Comparison of ENCODE assay signal across 25 cellular contexts in genomic region chr1:47824297-47824696, GRCh38.
"Had no signal": no experiment of that assay in that cellular context is flagged by ENCODE, and none has a peak within 500 bp of the region (broad histone marks: within the 10 kb centered on the region; RNA-seq: fewer than 3 reads in every experiment).

No MANE protein-coding gene starts in this region.

- H3K27ac ChIP-seq: heart right ventricle, hepatocyte, left ventricle myocardium inferior, neural progenitor cell, pancreas, prostate gland, skin epidermis, suprapubic skin, thoracic aorta, upper lobe of left lung, vagina had no signal

- H2AFZ ChIP-seq: hepatocyte, neural progenitor cell had no signal

- H3K4me2 ChIP-seq: hepatocyte, neural progenitor cell had no signal

- H3K79me2 ChIP-seq: hepatocyte had no signal

- H3K36me3 ChIP-seq: heart right ventricle, left ventricle myocardium inferior, neural progenitor cell, pancreas, prostate gland, suprapubic skin, thoracic aorta, tibial nerve, upper lobe of left lung, vagina had no signal

- H3K4me1 ChIP-seq: pancreas, prostate gland had no signal

- H3K9ac ChIP-seq: neural progenitor cell had no signal

- FAIRE-seq: pancreas had no signal

- H3K9me3 ChIP-seq: heart right ventricle, left ventricle myocardium inferior, mucosa of descending colon, pancreas, prostate gland, suprapubic skin, thoracic aorta, tibial nerve, upper lobe of left lung, vagina had no signal

- ATAC-seq: heart right ventricle; naive thymus-derived CD8-positive, alpha-beta T cell; pancreas; sciatic nerve had no signal

- H3K27me3 ChIP-seq: hepatocyte, neural progenitor cell, pancreas, suprapubic skin, tibial nerve, upper lobe of left lung, vagina had no signal

- DNase-seq: heart right ventricle; islet precursor cell; left ventricle myocardium inferior; midbrain; naive thymus-derived CD8-positive, alpha-beta T cell; nephron progenitor cell; pancreas; retina; stimulated activated CD4-positive, alpha-beta T cell treated with anti-CD3 and anti-CD28 coated beads, Interleukin-12 subunit alpha, Interleukin-12 subunit beta, amount 100 ng/mL, for 4 hours; stimulated activated CD4-positive, alpha-beta T cell treated with anti-CD3 and anti-CD28 coated beads, Interleukin-15, amount 100 ng/mL, for 24 hours; stimulated activated CD4-positive, alpha-beta T cell treated with anti-CD3 and anti-CD28 coated beads, Interleukin-2, amount 100 ng/mL, for 24 hours; stimulated activated CD4-positive, alpha-beta T cell treated with anti-CD3 and anti-CD28 coated beads, Interleukin-4, amount 100 ng/mL, for 1 hour; stimulated activated naive CD4-positive, alpha-beta T cell; upper lobe of left lung had no signal

- H3K4me3 ChIP-seq: heart right ventricle, hepatocyte, left ventricle myocardium inferior, lung, mucosa of descending colon, neural progenitor cell, pancreas, prostate gland, skin epidermis, suprapubic skin, thoracic aorta, tibial nerve, upper lobe of left lung, vagina had no signal
